Comparison of ENCODE assay signal across 29 cellular contexts in the genomic region with DNA sequence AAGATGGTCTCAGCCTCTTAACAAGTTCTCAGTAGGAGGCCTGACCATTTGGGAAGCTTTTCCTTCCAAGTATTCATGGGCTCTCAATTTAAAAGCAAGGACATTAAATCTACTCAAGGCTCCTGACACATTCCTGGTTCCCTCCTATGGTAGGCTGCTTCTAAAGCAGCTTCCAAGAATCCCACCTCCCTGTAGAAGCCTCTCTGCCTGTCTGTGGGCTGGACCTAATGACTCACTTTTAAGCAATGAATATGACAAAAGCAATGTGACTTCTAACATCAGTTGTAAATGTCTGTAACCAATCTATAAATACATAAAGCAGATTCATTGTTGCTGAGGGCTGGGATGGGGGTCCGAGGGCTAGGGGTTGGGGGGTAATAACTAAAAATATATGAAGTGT.
DNase-seq lines count a peak whose midpoint lies in the region; ATAC-seq and TF ChIP-seq lines count a peak whose summit lies in the region.
"Had no signal": no experiment of that assay in that cellular context is flagged by ENCODE, and none has a peak within 500 bp of the region (broad histone marks: within the 10 kb centered on the region; RNA-seq: fewer than 3 reads in every experiment).

No MANE protein-coding gene starts in this region.

- H3K4me1 ChIP-seq in lower lobe of right lung: no peaks in the 10 kb centered on the region
- H3K4me1 ChIP-seq: BLaER1, Caco-2, esophagus squamous epithelium, heart right ventricle, spleen, upper lobe of left lung had no signal

- H3K9me3 ChIP-seq in lower lobe of right lung: no peaks in the 10 kb centered on the region
- H3K9me3 ChIP-seq: Caco-2, esophagus squamous epithelium, heart right ventricle, ovary, upper lobe of left lung had no signal

- no peaks in the 10 kb centered on the region for H3K27me3 ChIP-seq in H7 (ENCODE audit: control insufficient read depth, insufficient read depth, low read length)
- H3K27me3 ChIP-seq in lower lobe of right lung (ENCODE audit: low read depth): no peaks in the 10 kb centered on the region
- H3K27me3 ChIP-seq: BLaER1, esophagus squamous epithelium, ovary, spleen, upper lobe of left lung had no signal

- H3K36me3 ChIP-seq in H7 (replicated peaks; ENCODE audit: control insufficient read depth, insufficient read depth, low read length) (no peaks in the 10 kb centered on the region), lower lobe of right lung (no peaks in the 10 kb centered on the region)
- H3K36me3 ChIP-seq: BLaER1, esophagus squamous epithelium, heart right ventricle, ovary, spleen, upper lobe of left lung, WERI-Rb-1 had no signal

- TF ChIP-seq CTCF in epithelial cell of esophagus (IDR thresholded peaks at IDR 0.05; ENCODE audit: insufficient read depth, low read depth, low read length, missing control alignments) (no peak), lower lobe of right lung (IDR thresholded peaks at IDR 0.05) (no peak)

- ATAC-seq in lower lobe of right lung: no peak
- no peak for ATAC-seq in GM21381 (IDR thresholded peaks at IDR 0.05; ENCODE audit: unreplicated experiment)
- ATAC-seq: heart right ventricle; naive thymus-derived CD8-positive, alpha-beta T cell; stimulated activated effector memory CD8-positive, alpha-beta T cell treated with anti-CD3 and anti-CD28 coated beads, Interleukin-12 subunit alpha, Interleukin-12 subunit beta, amount 100 ng/mL, for 72 hours had no signal

- intact Hi-C loops in lower lobe of right lung (cut with DNase I): no loop called here

- H3K4me3 ChIP-seq in epithelial cell of esophagus (ENCODE audit: low read length): no peak overlapping the region
- no peak overlapping the region for H3K4me3 ChIP-seq in H7 (ENCODE audit: insufficient read depth, low read depth, low read length)
- H3K4me3 ChIP-seq in lower lobe of right lung: no peak overlapping the region
- H3K4me3 ChIP-seq: BLaER1, esophagus squamous epithelium, heart right ventricle, ovary, SK-N-MC, spleen, upper lobe of left lung had no signal

- no peak overlapping the region for H3K27ac ChIP-seq in lower lobe of right lung
- H3K27ac ChIP-seq: BLaER1, esophagus squamous epithelium, heart right ventricle, ovary, RWPE1, SK-N-MC, spleen, upper lobe of left lung, WERI-Rb-1 had no signal

- DNase-seq in Daoy (ENCODE audit: low read depth) (peak; percentile 4), RPMI7951 (ENCODE audit: low read depth) (peak; percentile 57), epithelial cell of esophagus (ENCODE audit: low read depth) (peak; percentile 2), kidney glomerular epithelial cell (lab: John Stamatoyannopoulos, UW) (peak; percentile 9), T1000 (lab: John Stamatoyannopoulos, UW) (no peak), H7 (no peak), lower lobe of right lung (no peak)
- DNase-seq: activated CD4-positive, alpha-beta T cell treated with anti-CD3 and anti-CD28 coated beads, Interleukin-2, amount 10 ng/mL, durations not matched to agents 7 days and 5 days; activated naive CD4-positive, alpha-beta T cell treated with anti-CD3 and anti-CD28 coated beads, Interleukin-2, amount 50 U/mL, for 16 hours; Caco-2; DMS79; endodermal cell; esophagus squamous epithelium; heart right ventricle; naive thymus-derived CD8-positive, alpha-beta T cell; NCI-H1048; NCI-H187 treated with DMSO at 0.1 percent for 48 hours; ovary; spleen; stimulated activated CD4-positive, alpha-beta T cell treated with anti-CD3 and anti-CD28 coated beads, Interleukin-2, amount 100 ng/mL, for 48 hours; substantia nigra; T-helper 2 cell; upper lobe of left lung; WERI-Rb-1 had no signal

Comparison
In these comparisons a context has a peak if more than half of its experiments do, and no peak if none do; other contexts are left out.
1. DNase-seq: peak in Daoy (single experiment), RPMI7951 (single experiment), epithelial cell of esophagus (single experiment) and kidney glomerular epithelial cell (single experiment); none in T1000 (single experiment), H7 (single experiment) and lower lobe of right lung (single experiment).